ENCODE assay signal across 30 cellular contexts in genomic region chr14:36181417-36181816, GRCh38. TPM values are rescaled to one million over a fixed set of nuclear protein-coding genes. Genes with fewer than 3 reads are reported as not detected.
A peak's percentile ranks its signal among the peaks of the same experiment; 100 is the strongest.
DNase-seq lines count a peak whose midpoint lies in the region; ATAC-seq, FAIRE-seq and TF ChIP-seq lines count a peak whose summit lies in the region.
"Had no signal": no experiment of that assay in that cellular context is flagged by ENCODE, and none has a peak within 500 bp of the region (broad histone marks: within the 10 kb centered on the region; RNA-seq: fewer than 3 reads in every experiment).

No MANE protein-coding gene starts in this region.

- H2BK15ac ChIP-seq in mesendoderm (replicated peaks; ENCODE audit: low read depth) = no peak overlapping the region

- no peak overlapping the region for H3K56ac ChIP-seq in mesendoderm (ENCODE audit: low read length)

- H2BK5ac ChIP-seq in trophoblast cell (ENCODE audit: low read depth, low read length, poor library complexity) (no peak overlapping the region), mesendoderm (ENCODE audit: low read length) (no peak overlapping the region)

- WGBS in HepG2 (ENCODE audit: low lambda C conversion rate) = 17% methylated on average over 5 of the region's 5 CpGs
- 68% methylated on average over 2 of the region's 5 CpGs for WGBS in right lobe of liver (ENCODE audit: insufficient coverage, low coverage, low lambda C conversion rate, missing lambda C conversion rate)
- WGBS in trophoblast cell (ENCODE audit: extremely low coverage, insufficient coverage, insufficient read length) = no CpG with 5 or more reads among the region's 5 CpGs
- 77 to 78% methylated on average over 5 of the region's 5 CpGs for WGBS in esophagus squamous epithelium, 2 donors
- WGBS in mesendoderm (ENCODE audit: extremely low coverage, insufficient coverage, low lambda C conversion rate) = no CpG with 5 or more reads among the region's 5 CpGs

- H4K12ac ChIP-seq in trophoblast cell (ENCODE audit: low read depth, low read length) = no peak overlapping the region

- H3K9me3 ChIP-seq in HepG2 (ENCODE audit: low read length) (peaks cover 9% of the 10 kb centered on the region; the same call in 1 of the 2 replicates), right lobe of liver (no peaks in the 10 kb centered on the region), trophoblast cell (ENCODE audit: insufficient read depth, low read depth, low read length) (no peaks in the 10 kb centered on the region), upper lobe of right lung (no peaks in the 10 kb centered on the region), esophagus squamous epithelium (no peaks in the 10 kb centered on the region)
- H3K9me3 ChIP-seq: BE2C, BLaER1 had no signal

- POLR2A ChIA-PET in HepG2 (lab: Yijun Ruan, JAX) = no interaction called here

- H3K79me1 ChIP-seq in trophoblast cell (ENCODE audit: low read length) (no peaks in the 10 kb centered on the region), mesendoderm (ENCODE audit: low read length) (no peaks in the 10 kb centered on the region)

- H4K20me1 ChIP-seq in HepG2 (ENCODE audit: insufficient read depth, low read length) = no peaks in the 10 kb centered on the region
- H4K20me1 ChIP-seq: BLaER1 had no signal

- FAIRE-seq in HepG2 (lab: Jason Lieb, UNC) = no peak
- FAIRE-seq: A204.1, GM12878, GM12892, GM18507, GM19239 had no signal

- H2AFZ ChIP-seq in HepG2 (ENCODE audit: low read length) = no peak overlapping the region
- H2AFZ ChIP-seq in trophoblast cell (ENCODE audit: insufficient read depth, low read length, poor library complexity) = no peak overlapping the region

- in situ Hi-C loops in HepG2 (cut with HindIII; ENCODE audit: extremely low pct_ligation_motif_present, low pct_unique_long_range_greater_than_20kb) = no loop called here

- H4K8ac ChIP-seq in trophoblast cell (ENCODE audit: low read depth, low read length) (no peak overlapping the region), mesendoderm (ENCODE audit: low read depth, low read length) (no peak overlapping the region)

- no peaks in the 10 kb centered on the region for H3K4me1 ChIP-seq in HepG2 (ENCODE audit: insufficient read depth, low read length)
- no peaks in the 10 kb centered on the region for H3K4me1 ChIP-seq in right lobe of liver
- H3K4me1 ChIP-seq in trophoblast cell (ENCODE audit: control insufficient read depth in 1 of 2, insufficient read depth in 2 of 2, low read length in 2 of 2) = no peaks in the 10 kb centered on the region
- no peaks in the 10 kb centered on the region for H3K4me1 ChIP-seq in upper lobe of right lung
- no peaks in the 10 kb centered on the region for H3K4me1 ChIP-seq in esophagus squamous epithelium
- H3K4me1 ChIP-seq in mesendoderm (ENCODE audit: control insufficient read depth, low read depth, low read length) = no peaks in the 10 kb centered on the region
- H3K4me1 ChIP-seq: BE2C, BLaER1 had no signal

- intact Hi-C loops in HepG2 (cut with micrococcal nuclease; ENCODE audit: unreplicated experiment) = no loop called here
- intact Hi-C loops in right lobe of liver (cut with DNase I) = no loop called here
- intact Hi-C loops in upper lobe of right lung (cut with DNase I) = no loop called here
- intact Hi-C loops in esophagus squamous epithelium (cut with DNase I) = no loop called here

- ATAC-seq in HepG2 (peak; percentile 48), right lobe of liver (no peak), upper lobe of right lung (peak; percentile 54)
- ATAC-seq: GM12878 had no signal

- H2BK12ac ChIP-seq in trophoblast cell (ENCODE audit: low read length) = no peak overlapping the region

- H3K27ac ChIP-seq in HepG2 (ENCODE audit: extremely low read length, insufficient read depth, low read length) (no peak overlapping the region), right lobe of liver (no peak overlapping the region), trophoblast cell (ENCODE audit: low read depth, low read length) (no peak overlapping the region), upper lobe of right lung (no peak overlapping the region), esophagus squamous epithelium (no peak overlapping the region), mesendoderm (ENCODE audit: low read depth, low read length) (no peak overlapping the region)
- H3K27ac ChIP-seq: BLaER1 had no signal

- DNase-seq in HepG2 (ENCODE audit: low spot score) = no peak
- DNase-seq in right lobe of liver = no peak
- DNase-seq in trophoblast cell = no peak
- no peak for DNase-seq in upper lobe of right lung
- DNase-seq in esophagus squamous epithelium (lab: John Stamatoyannopoulos, UW) = no peak
- DNase-seq in mesendoderm = no peak
- DNase-seq: 8988T; ACHN; BE2C; C1 segment of cervical spinal cord; CD4-positive, alpha-beta memory T cell; CD4-positive, CD25-positive, alpha-beta regulatory T cell; CD8-positive, alpha-beta memory T cell; COR-L47; DMS 273 treated with DMSO at 0.1 percent for 48 hours; DMS79; DND-41; EL; GDM1 had no signal

- H3K79me2 ChIP-seq in HepG2 (ENCODE audit: insufficient read depth, low read length) = no peaks in the 10 kb centered on the region
- no peaks in the 10 kb centered on the region for H3K79me2 ChIP-seq in trophoblast cell (ENCODE audit: control insufficient read depth, insufficient read depth, low read length, poor library complexity)
- no peaks in the 10 kb centered on the region for H3K79me2 ChIP-seq in mesendoderm (ENCODE audit: control insufficient read depth, insufficient read depth, low read length)

- H3K27me3 ChIP-seq in HepG2 (ENCODE audit: control insufficient read depth in 1 of 2, insufficient read depth in 2 of 2, low read length in 2 of 2) (peaks cover 0 to 17% of the 10 kb centered on the region in 2 experiments; a peak in 1 of 5 replicates), right lobe of liver (no peaks in the 10 kb centered on the region), trophoblast cell (ENCODE audit: insufficient read depth, low read length) (no peaks in the 10 kb centered on the region), upper lobe of right lung (no peaks in the 10 kb centered on the region), esophagus squamous epithelium (no peaks in the 10 kb centered on the region), mesendoderm (ENCODE audit: insufficient read depth, low read length, poor library complexity) (no peaks in the 10 kb centered on the region)
- H3K27me3 ChIP-seq: BE2C, BLaER1 had no signal

- H3K36me3 ChIP-seq in HepG2 (replicated peaks in 1 of 2; ENCODE audit: control insufficient read depth in 1 of 2, insufficient read depth in 2 of 2, low read length in 2 of 2) = no peaks in the 10 kb centered on the region
- no peaks in the 10 kb centered on the region for H3K36me3 ChIP-seq in right lobe of liver
- H3K36me3 ChIP-seq in trophoblast cell (ENCODE audit: control insufficient read depth in 1 of 2, insufficient read depth in 2 of 2, low read length in 2 of 2) = no peaks in the 10 kb centered on the region
- no peaks in the 10 kb centered on the region for H3K36me3 ChIP-seq in upper lobe of right lung
- no peaks in the 10 kb centered on the region for H3K36me3 ChIP-seq in esophagus squamous epithelium
- no peaks in the 10 kb centered on the region for H3K36me3 ChIP-seq in mesendoderm (ENCODE audit: control insufficient read depth, insufficient read depth, low read length)
- H3K36me3 ChIP-seq: BE2C, BLaER1 had no signal

- no peak overlapping the region for H4K91ac ChIP-seq in trophoblast cell (ENCODE audit: low read depth, low read length)

- CTCF ChIA-PET in HepG2 (lab: Yijun Ruan, JAX; ENCODE audit: low intra/inter-chr PET ratio, low total read pairs) = no interaction called here

- H2BK120ac ChIP-seq in trophoblast cell (ENCODE audit: insufficient read depth, low read length, poor library complexity) (no peak overlapping the region), mesendoderm (ENCODE audit: low read depth, low read length) (no peak overlapping the region)

- H2AK5ac ChIP-seq in trophoblast cell (ENCODE audit: low read length) = no peak overlapping the region
- no peak overlapping the region for H2AK5ac ChIP-seq in mesendoderm (ENCODE audit: low read length)

- no peak overlapping the region for H3K18ac ChIP-seq in trophoblast cell (ENCODE audit: low read length)
- no peak overlapping the region for H3K18ac ChIP-seq in mesendoderm (ENCODE audit: low read length)

- no peak overlapping the region for H3K9ac ChIP-seq in HepG2 (ENCODE audit: insufficient read depth, low read depth, low read length)
- no peak overlapping the region for H3K9ac ChIP-seq in trophoblast cell (ENCODE audit: low read length)
- no peak overlapping the region for H3K9ac ChIP-seq in mesendoderm (ENCODE audit: low read length)
- H3K9ac ChIP-seq: BLaER1 had no signal

- no peak for TF ChIP-seq POLR2A in HepG2 (IDR thresholded peaks at IDR 0.05; ENCODE audit: insufficient read depth in 1 of 2, low read depth in 2 of 2, low read length in 2 of 2)
- no peak for TF ChIP-seq POLR2A in right lobe of liver (IDR thresholded peaks at IDR 0.05)
- no peak for TF ChIP-seq POLR2A in esophagus squamous epithelium (IDR thresholded peaks at IDR 0.05)

- no peak overlapping the region for H4K5ac ChIP-seq in mesendoderm (ENCODE audit: low read length)

- no TSS peak for BruUV-seq in HepG2 (replicated peaks; lab: Mats Ljungman, UMichigan)

- TF ChIP-seq EP300 in HepG2 (IDR thresholded peaks at IDR 0.05; ENCODE audit: low read depth in 2 of 2, low read length in 2 of 2) (no peak), HepG2 (CRISPR knock-in tag; IDR thresholded peaks at IDR 0.05; ENCODE audit: borderline replicate concordance) (no peak)

- H3K4me2 ChIP-seq in HepG2 (ENCODE audit: low read depth, low read length) (no peak overlapping the region), trophoblast cell (ENCODE audit: low read length) (no peak overlapping the region), mesendoderm (ENCODE audit: low read length) (no peak overlapping the region)
- H3K4me2 ChIP-seq: BLaER1 had no signal

- H3K4me3 ChIP-seq in HepG2 (replicated peaks in 1 of 3; ENCODE audit: insufficient read depth in 1 of 3, low read depth in 2 of 3, low read length in 3 of 3) (no peak overlapping the region), right lobe of liver (no peak overlapping the region), trophoblast cell (ENCODE audit: low read depth, low read length) (peak overlapping the region; percentile 49), upper lobe of right lung (no peak overlapping the region), esophagus squamous epithelium (no peak overlapping the region), mesendoderm (ENCODE audit: low read length) (no peak overlapping the region)
- H3K4me3 ChIP-seq: BLaER1, GM12878 had no signal

- no peak for TF ChIP-seq RAD21 in HepG2 (CRISPR knock-in tag; IDR thresholded peaks at IDR 0.05)

- H3K4ac ChIP-seq in trophoblast cell (ENCODE audit: low read depth, low read length) = no peak overlapping the region
- no peak overlapping the region for H3K4ac ChIP-seq in mesendoderm (ENCODE audit: low read depth, low read length)

- H3K23ac ChIP-seq in trophoblast cell (ENCODE audit: low read length) = no peak overlapping the region
- no peak overlapping the region for H3K23ac ChIP-seq in mesendoderm (ENCODE audit: low read length)

- H3K14ac ChIP-seq in trophoblast cell (ENCODE audit: low read length) = no peak overlapping the region

- TF ChIP-seq CTCF in HepG2 (CRISPR knock-in tag; IDR thresholded peaks at IDR 0.05) (no peak), right lobe of liver (IDR thresholded peaks at IDR 0.05) (no peak), upper lobe of right lung (IDR thresholded peaks at IDR 0.05) (no peak), esophagus squamous epithelium (IDR thresholded peaks at IDR 0.05) (no peak)

RNA-seq across cellular contexts. Expression of gene PTCSC3, which starts 4.9 kb away (rescaled TPM):
- total RNA-seq in HepG2 (2016; rRNA removed; fragmentation: Illumina TruSeq; extraction: Trizol) = not detected in 2 replicates
- total RNA-seq in HepG2 (2016; cell fraction: cytosol; rRNA removed; fragmentation: Illumina TruSeq; extraction: Trizol; ENCODE audit: low read depth) = not detected in 2 replicates
- not detected in 2 replicates for total RNA-seq in HepG2 (2016; cell fraction: insoluble cytoplasmic fraction; rRNA removed; fragmentation: Illumina TruSeq; extraction: Trizol)
- not detected in 2 replicates for total RNA-seq in HepG2 (2016; cell fraction: membrane; rRNA removed; fragmentation: Illumina TruSeq; extraction: Trizol)
- not detected in 2 replicates for total RNA-seq in HepG2 (2016; cell fraction: nucleus; rRNA removed; fragmentation: Illumina TruSeq; extraction: Trizol)
- polyA plus RNA-seq in HepG2 (2011; rRNA removed) = not detected in 2 replicates
- polyA plus RNA-seq in HepG2 (2011; cell fraction: cytosol; rRNA removed) = not detected in 2 replicates
- not detected in 2 replicates for polyA plus RNA-seq in HepG2 (2011; cell fraction: nucleus; rRNA removed)
- not detected in 2 replicates for polyA plus RNA-seq in HepG2 (2012)
- polyA plus RNA-seq in HepG2 (2016; cell fraction: cytosol; fragmentation: Illumina TruSeq; extraction: Trizol; ENCODE audit: low read depth) = not detected in 2 replicates
- not detected in 2 replicates for polyA plus RNA-seq in HepG2 (2016; cell fraction: insoluble cytoplasmic fraction; fragmentation: Illumina TruSeq; extraction: Trizol; ENCODE audit: low read depth)
- not detected in 2 replicates for polyA plus RNA-seq in HepG2 (2016; cell fraction: membrane; fragmentation: Illumina TruSeq; extraction: Trizol; ENCODE audit: low read depth)
- not detected in 2 replicates for polyA plus RNA-seq in HepG2 (2016; cell fraction: nucleus; fragmentation: Illumina TruSeq; extraction: Trizol; ENCODE audit: insufficient read depth, low read depth)
- polyA minus RNA-seq in HepG2 (2011; rRNA and poly(A)+ RNA removed; ENCODE audit: low replicate concordance) = not detected in 2 replicates
- polyA minus RNA-seq in HepG2 (2011; cell fraction: cytosol; rRNA and poly(A)+ RNA removed) = not detected in 2 replicates
- not detected in 2 replicates for polyA minus RNA-seq in HepG2 (2011; cell fraction: nucleus; rRNA and poly(A)+ RNA removed)
- total RNA-seq in right lobe of liver = not detected
- not detected in 2 replicates for polyA plus RNA-seq in trophoblast cell (2013)
- total RNA-seq in upper lobe of right lung = 2.8 TPM
- total RNA-seq in esophagus squamous epithelium = not detected
- polyA plus RNA-seq in mesendoderm (2013, experiment 1 of 2) = not detected
- polyA plus RNA-seq in mesendoderm (2013, experiment 2 of 2) = not detected
- total RNA-seq: A673; CD4-positive, alpha-beta memory T cell; CD4-positive, CD25-positive, alpha-beta regulatory T cell; CD8-positive, alpha-beta memory T cell; Daoy; G401; GM12878 had no signal
- polyA plus RNA-seq: AG04450; CD14-positive monocyte; CD4-positive, alpha-beta memory T cell; CD4-positive, CD25-positive, alpha-beta regulatory T cell; CD8-positive, alpha-beta memory T cell; GM12878 had no signal

Comparison
In these comparisons a context has a peak if more than half of its experiments do, and no peak if none do; other contexts are left out.
1. ATAC-seq: peak in HepG2 (single experiment) and upper lobe of right lung (single experiment); none in right lobe of liver (0 of 4).